In the genomic region with DNA sequence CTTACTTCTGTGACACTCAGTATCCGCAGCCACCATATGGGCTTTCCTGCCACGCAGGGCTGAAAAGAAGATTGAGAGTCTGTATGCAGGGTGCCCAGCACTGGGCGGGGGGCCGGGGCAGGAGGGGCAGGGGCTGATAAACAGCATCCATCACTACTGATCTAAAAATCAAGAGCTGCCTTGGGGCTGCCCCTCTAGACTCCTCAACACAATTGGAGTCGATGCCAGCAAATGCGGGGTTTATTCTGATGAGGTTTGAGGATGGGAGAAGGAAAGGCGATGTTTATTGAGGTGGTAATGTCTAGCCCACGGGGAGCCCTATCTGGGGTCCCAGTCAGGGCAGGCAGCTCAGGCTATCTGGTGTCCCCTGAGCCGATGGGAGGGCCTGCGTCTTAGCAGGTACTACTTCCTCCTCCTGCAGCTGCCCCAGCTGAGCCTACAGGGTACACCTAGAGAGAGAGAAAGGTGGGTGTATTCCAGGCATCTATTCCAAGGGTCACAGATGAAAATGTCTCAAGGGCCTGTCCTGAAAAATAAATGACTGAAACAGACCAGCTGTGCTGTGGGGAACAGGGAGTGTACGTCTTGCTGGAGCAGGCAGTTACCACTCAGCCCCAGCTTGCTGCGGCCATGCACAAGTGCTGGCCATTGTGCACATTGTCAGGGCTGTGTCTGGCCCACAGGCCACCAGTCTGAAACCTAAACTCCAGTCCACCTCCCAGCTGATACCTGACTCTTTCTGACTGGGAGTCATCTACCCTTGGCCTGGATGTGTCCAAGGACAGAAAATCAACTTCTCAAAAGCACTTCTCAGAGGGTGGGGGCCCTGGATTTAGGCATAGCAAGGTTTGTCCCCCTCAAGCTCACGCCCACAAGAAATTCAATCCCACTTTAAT, we compare ENCODE assay signal across 17 cellular contexts. TPM values are rescaled to one million over a fixed set of nuclear protein-coding genes. Genes with fewer than 3 reads are reported as not detected.
A peak's percentile ranks its signal among the peaks of the same experiment; 100 is the strongest.
DNase-seq lines count a peak whose midpoint lies in the region; ATAC-seq, FAIRE-seq and TF ChIP-seq lines count a peak whose summit lies in the region.
"Had no signal": no experiment of that assay in that cellular context is flagged by ENCODE, and none has a peak within 500 bp of the region (broad histone marks: within the 10 kb centered on the region; RNA-seq: fewer than 3 reads in every experiment).

No MANE protein-coding gene starts in this region.

- H3K27ac ChIP-seq in mammary epithelial cell (ENCODE audit: insufficient read depth, low read depth, low read length), result no peak overlapping the region
- H3K27ac ChIP-seq in substantia nigra (ENCODE audit: low read depth, low read length, poor library complexity, severe bottlenecking), result peak overlapping the region; percentile 17

- H2AFZ ChIP-seq in mammary epithelial cell (ENCODE audit: low read depth, low read length), result no peak overlapping the region

- intact Hi-C loops in MCF 10A (cut with micrococcal nuclease), result loop anchor here (5.0 to 10.0 kb wide), 2 partner anchors 146 to 219 kb away; a partner anchor contains a TSS
- intact Hi-C loops in mammary epithelial cell (cut with micrococcal nuclease), result loop anchor here (5.0 kb wide), 1 partner anchor 519 kb away; no protein-coding TSS in a partner anchor

- no peak for ATAC-seq in T-helper 17 cell

- 72% methylated on average over 11 of the region's 13 CpGs for WGBS in mammary epithelial cell (ENCODE audit: low coverage, missing lambda C conversion rate)

- BruUV-seq in MCF 10A (replicated peaks; lab: Mats Ljungman, UMichigan), result no TSS peak
- no TSS peak for BruUV-seq in mammary epithelial cell (replicated peaks; lab: Mats Ljungman, UMichigan)

- no peak overlapping the region for H3K4me3 ChIP-seq in mammary epithelial cell (replicated peaks in 1 of 3; ENCODE audit: insufficient read depth in 1 of 3, low read depth in 2 of 3, low read length in 3 of 3)
- H3K4me3 ChIP-seq: MG63 had no signal

- TF ChIP-seq CTCF in MCF 10A (IDR thresholded peaks at IDR 0.05; ENCODE audit: unreplicated experiment) (no peak), mammary epithelial cell (conservative IDR thresholded peaks at IDR 0.05 in 1 of 2, IDR thresholded peaks at IDR 0.05 in 1 of 2; ENCODE audit: extremely low read depth in 1 of 2, insufficient read depth in 1 of 2, low read depth in 1 of 2, low read length in 2 of 2) (no peak)

- dilution Hi-C loops in mammary epithelial cell (cut with HindIII; ENCODE audit: low sequenced_read_pairs), result loop anchor here (10.0 to 25.0 kb wide), 3 partner anchors 126 to 504 kb away; no protein-coding TSS in a partner anchor

- no peaks in the 10 kb centered on the region for H3K79me2 ChIP-seq in mammary epithelial cell (ENCODE audit: insufficient read depth, low read length)

- POLR2A ChIA-PET in MCF 10A (lab: Yijun Ruan, JAX), result interaction anchor here (0.9 to 1.6 kb wide), 3 partner anchors 20 to 237 kb away, joined by 3 read pairs; a partner anchor contains a TSS

- FAIRE-seq in GM19239 (lab: Jason Lieb, UNC), result no peak
- FAIRE-seq: HTR-8/SVneo had no signal

- no peak for DNase-seq in MCF 10A (ENCODE audit: unreplicated experiment)
- no peak for DNase-seq in mammary epithelial cell
- DNase-seq in T-helper 17 cell, result no peak
- DNase-seq in mesenteric fat pad (ENCODE audit: low spot score), result peak; percentile 72
- no peak for DNase-seq in substantia nigra (lab: John Stamatoyannopoulos, UW)
- no peak for DNase-seq in stimulated activated CD4-positive, alpha-beta T cell treated with anti-CD3 and anti-CD28 coated beads, Interleukin-1b, Interleukin-23, amount 100 ng/mL, for 48 hours
- no peak for DNase-seq in GM19239 (ENCODE audit: insufficient read length, low spot score)
- no peak for DNase-seq in NCI-H2081 treated with DMSO at 0.1 percent for 48 hours (lab: John Stamatoyannopoulos, UW)
- DNase-seq: activated CD4-positive, alpha-beta memory T cell treated with anti-CD3 and anti-CD28 coated beads, Interleukin-2, amount 10 ng/mL, durations not matched to agents 7 days and 5 days; effector CD4-positive, alpha-beta T cell; GOT3; NCI-H510A; stimulated activated CD4-positive, alpha-beta T cell treated with anti-CD3 and anti-CD28 coated beads, Interleukin-15, amount 100 ng/mL, for 24 hours; stimulated activated naive CD4-positive, alpha-beta T cell treated with Interleukin-2 at 50 U/mL for 16 hours had no signal

- H3K36me3 ChIP-seq in mammary epithelial cell (ENCODE audit: insufficient read depth, low read length), result no peaks in the 10 kb centered on the region
- H3K36me3 ChIP-seq: MG63 had no signal

- CTCF ChIA-PET in MCF 10A (lab: Yijun Ruan, JAX), result interaction anchor here (0.5 to 5.2 kb wide), 44 partner anchors 9 to 524 kb away, joined by 3 to 35 read pairs (median 4); no protein-coding TSS in a partner anchor
- CTCF ChIA-PET in mammary epithelial cell (lab: Charles Lee; ENCODE audit: low non-redundant PET), result interaction anchor here (0.6 kb wide), 3 partner anchors 29 to 41 kb away, joined by 3 to 16 read pairs (median 8); no protein-coding TSS in a partner anchor

- H3K4me3 Mint-ChIP-seq in MCF 10A (ENCODE audit: unreplicated experiment), result no peak overlapping the region
- H3K4me3 Mint-ChIP-seq in T-helper 17 cell, result no peak overlapping the region
- H3K4me3 Mint-ChIP-seq: activated CD4-positive, alpha-beta memory T cell treated with anti-CD3 and anti-CD28 coated beads, Interleukin-2, amount 10 ng/mL, durations not matched to agents 7 days and 5 days; neural crest cell had no signal

- H3K9me3 Mint-ChIP-seq in MCF 10A (ENCODE audit: unreplicated experiment), result no peaks in the 10 kb centered on the region
- H3K9me3 Mint-ChIP-seq: activated CD4-positive, alpha-beta memory T cell treated with anti-CD3 and anti-CD28 coated beads, Interleukin-2, amount 10 ng/mL, durations not matched to agents 7 days and 5 days had no signal

- peak overlapping the region; percentile 26 for H3K27ac Mint-ChIP-seq in MCF 10A (ENCODE audit: low read depth, unreplicated experiment)
- peak overlapping the region; percentile 80 for H3K27ac Mint-ChIP-seq in T-helper 17 cell
- H3K27ac Mint-ChIP-seq: activated CD4-positive, alpha-beta memory T cell treated with anti-CD3 and anti-CD28 coated beads, Interleukin-2, amount 10 ng/mL, durations not matched to agents 7 days and 5 days had no signal

- H3K4me1 Mint-ChIP-seq in MCF 10A (ENCODE audit: insufficient read depth, unreplicated experiment) (peaks cover 46% of the 10 kb centered on the region), T-helper 17 cell (peaks cover 25% of the 10 kb centered on the region)
- H3K4me1 Mint-ChIP-seq: neural crest cell had no signal

- H3K27me3 Mint-ChIP-seq in MCF 10A (ENCODE audit: insufficient read depth, unreplicated experiment) (no peaks in the 10 kb centered on the region), T-helper 17 cell (no peaks in the 10 kb centered on the region)
- H3K27me3 Mint-ChIP-seq: activated CD4-positive, alpha-beta memory T cell treated with anti-CD3 and anti-CD28 coated beads, Interleukin-2, amount 10 ng/mL, durations not matched to agents 7 days and 5 days had no signal

- peaks cover 41% of the 10 kb centered on the region for H3K4me1 ChIP-seq in mammary epithelial cell (ENCODE audit: insufficient read depth, low read length)

- no peaks in the 10 kb centered on the region for H4K20me1 ChIP-seq in mammary epithelial cell (ENCODE audit: insufficient read depth, low read length)

- H3K9me3 ChIP-seq in mammary epithelial cell (replicated peaks; ENCODE audit: insufficient read depth, low read length), result no peaks in the 10 kb centered on the region
- H3K9me3 ChIP-seq in T-helper 17 cell (ENCODE audit: control insufficient read depth, low read length, poor library complexity, severe bottlenecking), result no peaks in the 10 kb centered on the region
- H3K9me3 ChIP-seq: MG63 had no signal

- H3K9ac ChIP-seq in mammary epithelial cell (ENCODE audit: insufficient read depth, low read length), result no peak overlapping the region

- H3K36me3 Mint-ChIP-seq in MCF 10A (ENCODE audit: insufficient read depth, unreplicated experiment) (no peaks in the 10 kb centered on the region), T-helper 17 cell (ENCODE audit: low read depth) (peaks cover 2% of the 10 kb centered on the region)

- in situ Hi-C loops in mammary epithelial cell (cut with MboI; ENCODE audit: low sequenced_read_pairs in 2 of 2), result loop anchor here in 1 of 2 donors (25.0 kb wide), 2 partner anchors 179 to 354 kb away; no protein-coding TSS in a partner anchor

- H3K4me2 ChIP-seq in mammary epithelial cell (ENCODE audit: insufficient read depth, low read depth, low read length), result no peak overlapping the region

- H3K27me3 ChIP-seq in mammary epithelial cell (ENCODE audit: insufficient read depth, low read length), result no peaks in the 10 kb centered on the region
- H3K27me3 ChIP-seq: MG63 had no signal

RNA-seq across cellular contexts. Expression of a gene that starts 19.5 kb away (rescaled TPM):
- total RNA-seq in MCF 10A (2022) (9.7 and 20.0 TPM in 2 replicates), mammary epithelial cell (1 to 10 TPM; 1.0 to 2.9 TPM), T-helper 17 cell (100 to 1,000 TPM; 124 to 141 TPM), mesenteric fat pad (16.2 TPM)
- 7.9 TPM for polyA plus RNA-seq in mammary epithelial cell
- 16.8 TPM for polyA minus RNA-seq in mammary epithelial cell

RNA-seq across cellular contexts. Expression of a gene that starts 37.2 kb away (rescaled TPM):
- 48.7 and 67.6 TPM in 2 replicates for total RNA-seq in MCF 10A (2022)
- 10 to 100 TPM; 31.8 to 42.7 TPM for total RNA-seq in mammary epithelial cell
- polyA plus RNA-seq in mammary epithelial cell, result 29.2 TPM
- 80.7 TPM for polyA minus RNA-seq in mammary epithelial cell
- total RNA-seq in T-helper 17 cell, result 10 to 100 TPM; 32.2 to 41.0 TPM
- 23.3 TPM for total RNA-seq in mesenteric fat pad
